ENCODE assay signal across 10 cellular contexts in the genomic region with DNA sequence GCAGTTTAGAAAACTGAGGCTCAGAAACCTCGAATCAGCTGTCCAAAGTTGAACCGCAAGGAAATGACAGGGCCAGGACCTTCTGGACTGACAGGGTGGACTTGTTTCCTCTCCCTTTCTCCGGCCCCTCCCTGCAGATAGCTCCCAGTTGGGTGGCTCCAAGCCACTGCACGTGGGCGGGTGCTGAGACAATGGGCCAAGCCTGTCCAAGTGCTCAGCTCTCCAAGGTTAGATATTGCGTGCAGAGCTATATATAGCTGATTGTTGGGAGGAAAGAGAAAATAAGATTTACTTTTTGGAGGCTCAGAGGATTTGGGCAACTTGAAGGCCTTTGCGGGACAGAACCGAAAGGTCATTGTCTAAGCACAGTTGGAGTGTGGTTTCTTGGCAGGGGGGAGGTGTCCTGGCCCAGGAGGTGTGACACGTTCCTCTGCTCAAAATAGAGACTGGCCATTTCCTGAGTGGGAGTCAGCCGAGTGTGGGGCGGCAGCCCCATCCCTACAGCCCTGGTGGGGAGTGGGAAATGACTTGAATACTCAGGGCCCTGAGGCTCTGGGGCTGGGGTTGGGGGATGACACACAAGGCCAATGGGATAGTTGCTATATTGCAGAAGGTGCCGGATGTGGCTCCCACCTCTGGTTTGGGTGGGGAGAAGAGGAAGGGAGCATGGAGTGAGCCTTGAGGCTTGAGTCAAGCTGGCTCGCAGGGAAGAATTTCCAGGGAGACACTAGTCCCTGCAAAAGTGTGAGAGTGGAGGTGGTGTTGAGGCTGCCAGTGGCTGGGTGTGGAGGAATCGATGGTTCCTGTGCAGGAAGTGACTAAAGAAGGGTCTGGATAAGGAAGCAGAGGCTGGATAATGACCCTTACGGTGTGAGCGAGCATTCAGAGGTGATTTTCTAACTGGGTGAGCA. TPM values are rescaled to one million over a fixed set of nuclear protein-coding genes. Genes with fewer than 3 reads are reported as not detected.
DNase-seq lines count a peak whose midpoint lies in the region; ATAC-seq, FAIRE-seq and TF ChIP-seq lines count a peak whose summit lies in the region.
"Had no signal": no experiment of that assay in that cellular context is flagged by ENCODE, and none has a peak within 500 bp of the region (broad histone marks: within the 10 kb centered on the region; RNA-seq: fewer than 3 reads in every experiment).

No MANE protein-coding gene starts in this region.

- POLR2A ChIA-PET in GM12878 (lab: Charles Lee): interaction anchor here (0.8 to 0.9 kb wide), 2 partner anchors 12 to 51 kb away, joined by 3 to 4 read pairs; no protein-coding TSS in a partner anchor

- H2AFZ ChIP-seq in GM12878 (ENCODE audit: control insufficient read depth, low read depth, low read length) (no peak overlapping the region), trophoblast cell (ENCODE audit: insufficient read depth, low read length, poor library complexity) (no peak overlapping the region), hepatocyte (no peak overlapping the region)

- no peaks in the 10 kb centered on the region for H3K79me2 ChIP-seq in GM12878 (ENCODE audit: control insufficient read depth, insufficient read depth, low read length)
- no peaks in the 10 kb centered on the region for H3K79me2 ChIP-seq in trophoblast cell (ENCODE audit: control insufficient read depth, insufficient read depth, low read length, poor library complexity)
- H3K79me2 ChIP-seq in hepatocyte: no peaks in the 10 kb centered on the region

- H4K12ac ChIP-seq in trophoblast cell (ENCODE audit: low read depth, low read length): no peak overlapping the region

- SMC1A ChIA-PET in GM12878 (lab: Charles Lee; ENCODE audit: uncharacterized antibody, unreplicated experiment): interaction anchor here (0.7 to 2.3 kb wide), 13 partner anchors 9 to 143 kb away, joined by 3 to 10 read pairs (median 4); no protein-coding TSS in a partner anchor

- H3K27ac ChIP-seq in GM12878 (ENCODE audit: control insufficient read depth, insufficient read depth) (no peak overlapping the region), left ventricle myocardium inferior (replicated peaks) (peak overlapping the region; percentile 92), trophoblast cell (ENCODE audit: low read depth, low read length) (no peak overlapping the region), hepatocyte (no peak overlapping the region)
- H3K27ac ChIP-seq: epithelial cell of prostate had no signal

- H2BK12ac ChIP-seq in trophoblast cell (ENCODE audit: low read length): no peak overlapping the region

- H2BK5ac ChIP-seq in trophoblast cell (ENCODE audit: low read depth, low read length, poor library complexity): no peak overlapping the region

- peak; percentile 46 for DNase-seq in AG09319 (ENCODE audit: extremely low read depth, low read depth)
- DNase-seq in GM12878 (ENCODE audit: low read depth, low spot score): no peak
- DNase-seq in left ventricle myocardium inferior: peak; percentile 86
- no peak for DNase-seq in trophoblast cell
- no peak for DNase-seq in hepatocyte (ENCODE audit: low spot score)
- no peak for DNase-seq in BE2C
- no peak for DNase-seq in NCI-H1436 (lab: John Stamatoyannopoulos, UW)
- DNase-seq: activated naive CD4-positive, alpha-beta T cell treated with anti-CD3 and anti-CD28 coated beads for 36 hours had no signal

- H4K8ac ChIP-seq in trophoblast cell (ENCODE audit: low read depth, low read length): no peak overlapping the region

- H3K4me3 ChIP-seq in GM12878: no peak overlapping the region
- peak overlapping the region; percentile 26 for H3K4me3 ChIP-seq in left ventricle myocardium inferior
- no peak overlapping the region for H3K4me3 ChIP-seq in trophoblast cell (ENCODE audit: low read depth, low read length)
- no peak overlapping the region for H3K4me3 ChIP-seq in hepatocyte
- H3K4me3 ChIP-seq in BE2C (ENCODE audit: low read depth, low read length): no peak overlapping the region

- H3K23ac ChIP-seq in trophoblast cell (ENCODE audit: low read length): peak overlapping the region; percentile 18

- H2BK120ac ChIP-seq in trophoblast cell (ENCODE audit: insufficient read depth, low read length, poor library complexity): no peak overlapping the region

- TF ChIP-seq RAD21 in GM12878 (IDR thresholded peaks at IDR 0.05; ENCODE audit: insufficient read depth, low read depth, low read length): no peak

- H3K9me2 ChIP-seq in hepatocyte (replicated peaks; ENCODE audit: insufficient read depth): no peaks in the 10 kb centered on the region

- no peak for TF ChIP-seq CTCF in AG09319 (IDR thresholded peaks at IDR 0.05; ENCODE audit: low read depth, low read length)
- TF ChIP-seq CTCF in GM12878 (IDR thresholded peaks at IDR 0.05 in 2 of 3, conservative IDR thresholded peaks at IDR 0.05 in 1 of 3; ENCODE audit: control insufficient read depth in 2 of 3, extremely low read depth in 1 of 3, insufficient read depth in 1 of 3, low read depth in 3 of 3, low read length in 3 of 3): no peak
- no peak for TF ChIP-seq CTCF in left ventricle myocardium inferior (IDR thresholded peaks at IDR 0.05; ENCODE audit: borderline replicate concordance)
- TF ChIP-seq CTCF in hepatocyte (IDR thresholded peaks at IDR 0.05; ENCODE audit: poor library complexity): no peak
- TF ChIP-seq CTCF in BE2C (IDR thresholded peaks at IDR 0.05; ENCODE audit: low read depth, low read length): no peak

- no peak overlapping the region for H4K91ac ChIP-seq in trophoblast cell (ENCODE audit: low read depth, low read length)

- H3K79me1 ChIP-seq in trophoblast cell (ENCODE audit: low read length): no peaks in the 10 kb centered on the region

- H3K4me2 ChIP-seq in GM12878 (ENCODE audit: control insufficient read depth, insufficient read depth) (no peak overlapping the region), trophoblast cell (ENCODE audit: low read length) (no peak overlapping the region), hepatocyte (no peak overlapping the region)

- no TSS peak for BruUV-seq in GM12878 (replicated peaks; lab: Mats Ljungman, UMichigan)

- ATAC-seq in GM12878 (peak; percentile 49), HG02970 (IDR thresholded peaks at IDR 0.05; ENCODE audit: low FRiP score, unreplicated experiment) (no peak)

- RAD21 ChIA-PET in GM12878 (lab: Charles Lee; ENCODE audit: unreplicated experiment): interaction anchor here (1.2 kb wide), 1 partner anchor 11 kb away, joined by 4 read pairs; no protein-coding TSS in a partner anchor

- CTCF ChIA-PET in GM12878 (lab: Yijun Ruan, JAX): interaction anchor here (1.3 to 2.2 kb wide), 5 partner anchors 10 to 143 kb away, joined by 4 to 5 read pairs (median 5); a partner anchor contains a TSS

- H3K9ac ChIP-seq in GM12878 (ENCODE audit: control insufficient read depth, insufficient read depth, low read length) (no peak overlapping the region), trophoblast cell (ENCODE audit: low read length) (no peak overlapping the region)

- H3K36me3 ChIP-seq in GM12878 (ENCODE audit: control insufficient read depth in 2 of 2, insufficient read depth in 2 of 2, low read length in 1 of 2) (no peaks in the 10 kb centered on the region), left ventricle myocardium inferior (no peaks in the 10 kb centered on the region), trophoblast cell (ENCODE audit: control insufficient read depth in 1 of 2, insufficient read depth in 2 of 2, low read length in 2 of 2) (no peaks in the 10 kb centered on the region), hepatocyte (replicated peaks; ENCODE audit: insufficient read depth, low read depth) (no peaks in the 10 kb centered on the region), BE2C (no peaks in the 10 kb centered on the region)

- FAIRE-seq in GM12878 (lab: Jason Lieb, UNC): no peak

- TF ChIP-seq EP300 in GM12878 (IDR thresholded peaks at IDR 0.05; ENCODE audit: borderline replicate concordance in 1 of 2, control insufficient read depth in 1 of 2, low read depth in 2 of 2, low read length in 2 of 2): no peak

- H3K27me3 ChIP-seq in GM12878 (replicated peaks in 1 of 2; ENCODE audit: control insufficient read depth in 2 of 2, insufficient read depth in 2 of 2, low read length in 1 of 2): no peaks in the 10 kb centered on the region; a peak in 1 of 4 replicates
- H3K27me3 ChIP-seq in left ventricle myocardium inferior (ENCODE audit: low read depth): no peaks in the 10 kb centered on the region
- H3K27me3 ChIP-seq in trophoblast cell (ENCODE audit: insufficient read depth, low read length): no peaks in the 10 kb centered on the region
- H3K27me3 ChIP-seq in hepatocyte: no peaks in the 10 kb centered on the region
- H3K27me3 ChIP-seq in BE2C: peaks cover 14% of the 10 kb centered on the region

- H2AK5ac ChIP-seq in trophoblast cell (ENCODE audit: low read length): no peak overlapping the region

- H4K20me1 ChIP-seq in GM12878 (ENCODE audit: control insufficient read depth, insufficient read depth) (no peaks in the 10 kb centered on the region), hepatocyte (ENCODE audit: insufficient read depth, poor library complexity, severe bottlenecking) (no peaks in the 10 kb centered on the region)

- in situ Hi-C loops in GM12878 (cut with MboI): no loop called here

- intact Hi-C loops in GM12878 (cut with micrococcal nuclease; ENCODE audit: unreplicated experiment) (no loop called here), left ventricle myocardium inferior (cut with micrococcal nuclease) (loop anchor here (5.0 to 10.0 kb wide), 2 partner anchors 53 to 84 kb away; no protein-coding TSS in a partner anchor)

- 56% methylated on average over 16 of the region's 16 CpGs for WGBS in GM12878 (ENCODE audit: insufficient coverage, insufficient replicate concordance, low lambda C conversion rate, missing lambda C conversion rate)
- WGBS in trophoblast cell (ENCODE audit: extremely low coverage, insufficient coverage, insufficient read length): no CpG with 5 or more reads among the region's 16 CpGs
- WGBS in hepatocyte (ENCODE audit: low lambda C conversion rate, missing lambda C conversion rate): 88% methylated on average over 16 of the region's 16 CpGs

- no peak for TF ChIP-seq POLR2A in GM12878 (IDR thresholded peaks at IDR 0.05; ENCODE audit: low read depth, low read length)

- no peaks in the 10 kb centered on the region for H3K4me1 ChIP-seq in GM12878 (ENCODE audit: control insufficient read depth, insufficient read depth, low read length)
- H3K4me1 ChIP-seq in left ventricle myocardium inferior: peaks cover 63% of the 10 kb centered on the region
- no peaks in the 10 kb centered on the region for H3K4me1 ChIP-seq in trophoblast cell (ENCODE audit: control insufficient read depth in 1 of 2, insufficient read depth in 2 of 2, low read length in 2 of 2)
- H3K4me1 ChIP-seq in hepatocyte (ENCODE audit: insufficient read depth): no peaks in the 10 kb centered on the region
- H3K4me1 ChIP-seq in BE2C: no peaks in the 10 kb centered on the region

- no peaks in the 10 kb centered on the region for H3K9me3 ChIP-seq in GM12878 (replicated peaks; ENCODE audit: control insufficient read depth, insufficient read depth, low read length)
- H3K9me3 ChIP-seq in left ventricle myocardium inferior (replicated peaks): no peaks in the 10 kb centered on the region
- peaks cover 2% of the 10 kb centered on the region for H3K9me3 ChIP-seq in trophoblast cell (ENCODE audit: insufficient read depth, low read depth, low read length)
- no peaks in the 10 kb centered on the region for H3K9me3 ChIP-seq in hepatocyte (ENCODE audit: low read depth)
- H3K9me3 ChIP-seq in BE2C: no peaks in the 10 kb centered on the region

- H3K18ac ChIP-seq in trophoblast cell (ENCODE audit: low read length): no peak overlapping the region

- no peak overlapping the region for H3K14ac ChIP-seq in trophoblast cell (ENCODE audit: low read length)

- no peak overlapping the region for H3K4ac ChIP-seq in trophoblast cell (ENCODE audit: low read depth, low read length)

RNA-seq across cellular contexts. Expression of a gene that starts 44.4 kb away (rescaled TPM):
- 145 and 164 TPM in 2 replicates for total RNA-seq in GM12878 (2013; cell fraction: nucleolus; rRNA removed)
- total RNA-seq in GM12878 (2014; rRNA removed) (8.0 and 10.4 TPM in 2 replicates), GM12878 (2014; rRNA removed; fragmentation: Illumina TruSeq; extraction: Trizol) (11.1 and 11.4 TPM in 2 replicates), GM12878 (2021) (14.8 and 15.4 TPM in 2 replicates), left ventricle myocardium inferior (34.8 TPM), hepatocyte (67.4 and 68.8 TPM in 2 replicates)
- polyA plus RNA-seq in GM12878 (2011; ENCODE audit: low read depth): 5.4 TPM
- polyA plus RNA-seq in GM12878 (2011; rRNA removed) (40.6 and 56.1 TPM in 2 replicates), GM12878 (2014; fragmentation: Illumina TruSeq; extraction: Trizol) (9.2 and 11.1 TPM in 2 replicates), GM12878 (2014; fragmentation: Nextera tagmentation; extraction: Ambion mirVana) (1 to 10 TPM; 3.6 to 7.1 TPM), GM12878 (2014; rRNA removed) (12.4 and 12.5 TPM in 2 replicates), GM12878 (2016; fragmentation: Nextera tagmentation; extraction: Ambion mirVana) (10 to 100 TPM; 14.2 to 16.0 TPM), hepatocyte (24.1 and 34.4 TPM in 2 replicates)
- 16.7 and 22.3 TPM in 2 replicates for polyA plus RNA-seq in GM12878 (2011; cell fraction: cytosol; rRNA removed)
- 19.8 and 23.5 TPM in 2 replicates for polyA plus RNA-seq in GM12878 (2011; cell fraction: nucleus; rRNA removed)
- polyA plus RNA-seq in GM12878 (2012): 5.0 and 5.7 TPM in 2 replicates
- polyA minus RNA-seq in GM12878 (2011; rRNA and poly(A)+ RNA removed): 45.7 and 59.2 TPM in 2 replicates
- polyA minus RNA-seq in GM12878 (2011; cell fraction: cytosol; rRNA and poly(A)+ RNA removed): 11.4 and 22.4 TPM in 2 replicates
- 21.9 and 33.2 TPM in 2 replicates for polyA minus RNA-seq in GM12878 (2011; cell fraction: nucleus; rRNA and poly(A)+ RNA removed)
- polyA plus RNA-seq in trophoblast cell (2013): 16.4 and 16.7 TPM in 2 replicates
- polyA plus RNA-seq in BE2C (2012; ENCODE audit: insufficient read depth, insufficient read length, low read depth): 30.2 TPM

RNA-seq across cellular contexts. Expression of a gene that starts 59.4 kb away (rescaled TPM):
- total RNA-seq in GM12878 (2013; cell fraction: nucleolus; rRNA removed): 0.84 TPM in 1 of 2 replicates, not detected in the other
- total RNA-seq in GM12878 (2014; rRNA removed) (0.17 and 0.71 TPM in 2 replicates), GM12878 (2014; rRNA removed; fragmentation: Illumina TruSeq; extraction: Trizol) (0.09 and 0.13 TPM in 2 replicates), GM12878 (2021) (0.64 and 1.3 TPM in 2 replicates), left ventricle myocardium inferior (43.4 TPM), hepatocyte (316 and 401 TPM in 2 replicates)
- polyA plus RNA-seq in GM12878 (2011; ENCODE audit: low read depth): not detected
- polyA plus RNA-seq in GM12878 (2011; rRNA removed) (0.06 and 0.20 TPM in 2 replicates), GM12878 (2014; fragmentation: Illumina TruSeq; extraction: Trizol) (0.12 TPM in 1 of 2 replicates, not detected in the other), GM12878 (2014; fragmentation: Nextera tagmentation; extraction: Ambion mirVana) (under 1 TPM; 0.16 to 0.22 TPM), GM12878 (2014; rRNA removed) (0.13 and 0.23 TPM in 2 replicates), GM12878 (2016; fragmentation: Nextera tagmentation; extraction: Ambion mirVana) (1 to 10 TPM; 1.7 to 1.8 TPM), hepatocyte (396 and 509 TPM in 2 replicates)
- 0.13 and 0.22 TPM in 2 replicates for polyA plus RNA-seq in GM12878 (2011; cell fraction: cytosol; rRNA removed)
- 0.37 and 0.39 TPM in 2 replicates for polyA plus RNA-seq in GM12878 (2011; cell fraction: nucleus; rRNA removed)
- polyA plus RNA-seq in GM12878 (2012): 0.32 and 0.45 TPM in 2 replicates
- 0.44 and 0.62 TPM in 2 replicates for polyA minus RNA-seq in GM12878 (2011; rRNA and poly(A)+ RNA removed)
- 0.80 and 1.1 TPM in 2 replicates for polyA minus RNA-seq in GM12878 (2011; cell fraction: cytosol; rRNA and poly(A)+ RNA removed)
- 0.24 TPM in 1 of 2 replicates, not detected in the other for polyA minus RNA-seq in GM12878 (2011; cell fraction: nucleus; rRNA and poly(A)+ RNA removed)
- 3,939 and 3,953 TPM in 2 replicates for polyA plus RNA-seq in trophoblast cell (2013)
- polyA plus RNA-seq in BE2C (2012; ENCODE audit: insufficient read depth, insufficient read length, low read depth): 2.5 TPM
- total RNA-seq: activated naive CD4-positive, alpha-beta T cell treated with anti-CD3 and anti-CD28 coated beads for 36 hours had no signal

Comparison
In these comparisons a context has a peak if more than half of its experiments do, and no peak if none do; other contexts are left out.
1. DNase-seq: peak in AG09319 (single experiment) and left ventricle myocardium inferior (single experiment); none in GM12878 (single experiment), trophoblast cell (0 of 2), hepatocyte (single experiment), BE2C (single experiment) and NCI-H1436 (single experiment).
2. RNA of a gene that starts 59.4 kb away (total RNA-seq): 316 to 401 TPM in hepatocyte and 43.4 TPM in left ventricle myocardium inferior (single experiment); 0.09 to 1.3 TPM in GM12878; every median in the first group is over 10 times any median in the second.